In the genomic region with DNA sequence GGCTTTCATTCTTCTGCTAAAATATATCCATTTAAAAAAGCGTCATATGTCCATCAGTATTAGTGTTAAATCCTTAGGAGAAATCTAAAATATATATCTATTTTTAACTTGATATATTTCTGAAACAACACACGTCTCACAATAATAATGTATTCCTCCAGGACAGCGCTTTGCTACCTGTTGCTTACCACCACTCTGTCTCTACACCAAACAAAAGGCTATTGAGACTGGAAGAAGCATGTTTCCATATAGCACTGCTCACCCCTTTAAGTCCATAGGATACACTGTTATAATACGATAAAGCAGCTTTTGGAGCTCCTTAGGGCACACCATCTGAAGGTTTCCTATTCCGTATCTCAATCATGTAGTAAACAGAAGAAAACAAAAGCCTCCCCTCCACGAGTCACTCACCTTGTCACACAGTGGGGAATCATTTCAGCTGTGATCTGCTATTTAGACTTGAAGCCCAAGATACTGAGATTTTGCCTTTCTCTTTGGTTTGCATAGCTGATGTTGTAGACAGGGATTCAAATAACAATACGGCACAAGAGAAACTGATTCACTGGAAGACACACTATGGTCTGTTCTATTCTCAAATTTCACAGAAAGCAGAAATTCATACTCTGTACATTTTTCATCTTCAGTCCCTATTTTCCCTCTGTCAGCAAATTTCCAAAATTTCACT, we compare ENCODE assay signal across 12 cellular contexts.
DNase-seq lines count a peak whose midpoint lies in the region; ATAC-seq and TF ChIP-seq lines count a peak whose summit lies in the region.
"Had no signal": no experiment of that assay in that cellular context is flagged by ENCODE, and none has a peak within 500 bp of the region (broad histone marks: within the 10 kb centered on the region; RNA-seq: fewer than 3 reads in every experiment).

No MANE protein-coding gene starts in this region.

- H3K4me2 ChIP-seq in skeletal muscle satellite cell (ENCODE audit: low read length): peak overlapping the region; percentile 89

- H3K27me3 ChIP-seq in left lung (no peaks in the 10 kb centered on the region), skeletal muscle satellite cell (ENCODE audit: control insufficient read depth, insufficient read depth, low read length) (no peaks in the 10 kb centered on the region)

- no peaks in the 10 kb centered on the region for H3K9me3 Mint-ChIP-seq in activated CD4-positive, alpha-beta T cell treated with anti-CD3 and anti-CD28 coated beads, Interleukin-2, amount 10 ng/mL, durations not matched to agents 7 days and 5 days
- no peaks in the 10 kb centered on the region for H3K9me3 Mint-ChIP-seq in stimulated activated naive B cell treated with anti-CD40 and anti-IgM and Interleukin-4, amounts not matched to agents 10 μg/mL and 1 μg/mL and 100 μg/mL, for 72 hours

- no peak overlapping the region for H3K4me3 Mint-ChIP-seq in activated CD4-positive, alpha-beta T cell treated with anti-CD3 and anti-CD28 coated beads, Interleukin-2, amount 10 ng/mL, durations not matched to agents 7 days and 5 days
- H3K4me3 Mint-ChIP-seq in stimulated activated naive B cell treated with anti-CD40 and anti-IgM and Interleukin-4, amounts not matched to agents 10 μg/mL and 1 μg/mL and 100 μg/mL, for 72 hours: no peak overlapping the region
- H3K4me3 Mint-ChIP-seq: CD4-positive, alpha-beta memory T cell had no signal

- intact Hi-C loops in left lung (cut with DNase I): loop anchor here in 1 of 2 donors (5.0 kb wide), 1 partner anchor 182 kb away; no protein-coding TSS in a partner anchor

- CTCF ChIA-PET in activated CD4-positive, alpha-beta T cell treated with anti-CD3 and anti-CD28 coated beads, Interleukin-2, amount 10 ng/mL, durations not matched to agents 7 days and 5 days (lab: Charles Lee): no interaction called here

- no peaks in the 10 kb centered on the region for H3K27me3 Mint-ChIP-seq in activated CD4-positive, alpha-beta T cell treated with anti-CD3 and anti-CD28 coated beads, Interleukin-2, amount 10 ng/mL, durations not matched to agents 7 days and 5 days
- H3K27me3 Mint-ChIP-seq in stimulated activated naive B cell treated with anti-CD40 and anti-IgM and Interleukin-4, amounts not matched to agents 10 μg/mL and 1 μg/mL and 100 μg/mL, for 72 hours: no peaks in the 10 kb centered on the region

- H3K4me1 ChIP-seq in left lung: peaks cover 3 to 21% of the 10 kb centered on the region in 2 donors
- peaks cover 62% of the 10 kb centered on the region for H3K4me1 ChIP-seq in skeletal muscle satellite cell (ENCODE audit: control insufficient read depth, insufficient read depth, low read length)

- no peaks in the 10 kb centered on the region for H3K36me3 ChIP-seq in left lung
- no peaks in the 10 kb centered on the region for H3K36me3 ChIP-seq in skeletal muscle satellite cell (ENCODE audit: insufficient read depth, low read length)

- peak overlapping the region; percentile 73 for H3K9ac ChIP-seq in skeletal muscle satellite cell (ENCODE audit: low read depth, low read length)

- H3K4me3 ChIP-seq in left lung (peak overlapping the region; percentile 5 to 25), skeletal muscle satellite cell (ENCODE audit: low read length) (peak overlapping the region; percentile 68)

- H3K9me3 ChIP-seq in left lung (no peaks in the 10 kb centered on the region), skeletal muscle satellite cell (replicated peaks; ENCODE audit: low read length) (no peaks in the 10 kb centered on the region)

- no peak for ATAC-seq in left lung
- ATAC-seq in HG03108 (IDR thresholded peaks at IDR 0.05; ENCODE audit: unreplicated experiment): no peak
- no peak for ATAC-seq in stimulated activated naive B cell treated with anti-CD40 and anti-IgM and Interleukin-4, amounts not matched to agents 10 μg/mL and 1 μg/mL and 100 μg/mL, for 72 hours (replicated peaks)
- ATAC-seq: esophagus mucosa had no signal

- no peaks in the 10 kb centered on the region for H3K36me3 Mint-ChIP-seq in activated CD4-positive, alpha-beta T cell treated with anti-CD3 and anti-CD28 coated beads, Interleukin-2, amount 10 ng/mL, durations not matched to agents 7 days and 5 days (ENCODE audit: low read depth)
- H3K36me3 Mint-ChIP-seq in stimulated activated naive B cell treated with anti-CD40 and anti-IgM and Interleukin-4, amounts not matched to agents 10 μg/mL and 1 μg/mL and 100 μg/mL, for 72 hours: peaks cover 3 to 4% of the 10 kb centered on the region in 2 donors
- H3K36me3 Mint-ChIP-seq: CD4-positive, alpha-beta memory T cell had no signal

- POLR2A ChIA-PET in activated CD4-positive, alpha-beta T cell treated with anti-CD3 and anti-CD28 coated beads, Interleukin-2, amount 10 ng/mL, durations not matched to agents 7 days and 5 days (lab: Charles Lee): no interaction called here

- DNase-seq in EL (peak; percentile 35), astrocyte of the hippocampus (ENCODE audit: low read depth, low spot score) (peak; percentile 45), left lung (no peak), T-helper 2 cell (no peak)
- no peak for DNase-seq in activated CD4-positive, alpha-beta T cell treated with anti-CD3 and anti-CD28 coated beads, Interleukin-2, amount 10 ng/mL, durations not matched to agents 7 days and 5 days
- DNase-seq in stimulated activated naive B cell treated with anti-CD40 and anti-IgM and Interleukin-4, amounts not matched to agents 10 μg/mL and 1 μg/mL and 100 μg/mL, for 72 hours: no peak
- DNase-seq: activated naive CD4-positive, alpha-beta T cell treated with Interleukin-2 at 50 U/mL for 16 hours; CD4-positive, alpha-beta memory T cell; NK-92 treated with Interleukin-12 subunit alpha and Interleukin-12 subunit beta, amount 100 ng/mL, for 24 hours had no signal

- no peak overlapping the region for H3K27ac Mint-ChIP-seq in activated CD4-positive, alpha-beta T cell treated with anti-CD3 and anti-CD28 coated beads, Interleukin-2, amount 10 ng/mL, durations not matched to agents 7 days and 5 days
- no peak overlapping the region for H3K27ac Mint-ChIP-seq in stimulated activated naive B cell treated with anti-CD40 and anti-IgM and Interleukin-4, amounts not matched to agents 10 μg/mL and 1 μg/mL and 100 μg/mL, for 72 hours
- H3K27ac Mint-ChIP-seq: CD4-positive, alpha-beta memory T cell had no signal

- no peaks in the 10 kb centered on the region for H3K4me1 Mint-ChIP-seq in activated CD4-positive, alpha-beta T cell treated with anti-CD3 and anti-CD28 coated beads, Interleukin-2, amount 10 ng/mL, durations not matched to agents 7 days and 5 days
- peaks cover 12 to 20% of the 10 kb centered on the region in 2 donors for H3K4me1 Mint-ChIP-seq in stimulated activated naive B cell treated with anti-CD40 and anti-IgM and Interleukin-4, amounts not matched to agents 10 μg/mL and 1 μg/mL and 100 μg/mL, for 72 hours
- H3K4me1 Mint-ChIP-seq: CD4-positive, alpha-beta memory T cell had no signal

- TF ChIP-seq CTCF in left lung (IDR thresholded peaks at IDR 0.05): no peak

- H3K27ac ChIP-seq in left lung: peak overlapping the region; percentile 58 to 82

Comparison
In these comparisons a context has a peak if more than half of its experiments do, and no peak if none do; other contexts are left out.
1. DNase-seq: peak in EL (single experiment) and astrocyte of the hippocampus (single experiment); none in left lung (0 of 2), T-helper 2 cell (0 of 5), activated CD4-positive, alpha-beta T cell treated with anti-CD3 and anti-CD28 coated beads, Interleukin-2, amount 10 ng/mL, durations not matched to agents 7 days and 5 days (single experiment) and stimulated activated naive B cell treated with anti-CD40 and anti-IgM and Interleukin-4, amounts not matched to agents 10 μg/mL and 1 μg/mL and 100 μg/mL, for 72 hours (single experiment).